Comparison of ENCODE assay signal across 8 cellular contexts in genomic region chr11:63537293-63538101, GRCh38. TPM values are rescaled to one million over a fixed set of nuclear protein-coding genes. Genes with fewer than 3 reads are reported as not detected.
DNase-seq lines count a peak whose midpoint lies in the region; ATAC-seq, FAIRE-seq and TF ChIP-seq lines count a peak whose summit lies in the region.

No MANE protein-coding gene starts in this region.

- CTCF ChIA-PET in RWPE1 (lab: Yijun Ruan, JAX), result interaction anchor here (0.6 kb wide), 1 partner anchor 32 kb away, joined by 4 read pairs; no protein-coding TSS in a partner anchor
- CTCF ChIA-PET in H1 (lab: Charles Lee; ENCODE audit: partially characterized antibody), result interaction anchor here (0.6 to 3.8 kb wide), 8 partner anchors 19 to 243 kb away, joined by 3 to 20 read pairs (median 4); no protein-coding TSS in a partner anchor

- H3K4me2 ChIP-seq in H1 (ENCODE audit: insufficient read depth in 1 of 2, low read depth in 2 of 2, low read length in 2 of 2), result no peak overlapping the region

- H3K27ac ChIP-seq in RWPE1 (peak overlapping the region; percentile 65), H1 (ENCODE audit: low read depth, low read length) (no peak overlapping the region), aorta (ENCODE audit: low read depth in 1 of 2, low read length in 2 of 2) (peak overlapping the region; percentile 45 to 84)

- H4K5ac ChIP-seq in H1 (ENCODE audit: insufficient read length, low read depth, low read length), result no peak overlapping the region

- H3K18ac ChIP-seq in H1 (ENCODE audit: extremely low read depth, low read length), result peak overlapping the region; percentile 62

- WGBS in H1 (ENCODE audit: extremely low coverage in 1 of 2, insufficient coverage in 1 of 2, insufficient read length in 1 of 2, insufficient replicate concordance in 2 of 2, low coverage in 1 of 2, low lambda C conversion rate in 2 of 2, missing lambda C conversion rate in 1 of 2), 2 experiments, result 95% methylated on average over 8 of the region's 8 CpGs; no CpG with 5 or more reads in 1 of the 2 experiments
- WGBS in aorta, 2 donors, result 18 to 23% methylated on average over 7 to 8 of the region's 8 CpGs

- H3K9me3 ChIP-seq in H1 (ENCODE audit: insufficient read depth in 2 of 2, low read depth in 1 of 2, low read length in 1 of 2) (no peaks in the 10 kb centered on the region; a peak in 1 of 4 replicates), aorta (ENCODE audit: control insufficient read depth, low read length) (no peaks in the 10 kb centered on the region)

- TF ChIP-seq POLR2A in H1 (IDR thresholded peaks at IDR 0.05; ENCODE audit: control extremely low read depth in 1 of 2, low read depth in 2 of 2, low read length in 2 of 2) (no peak), H54 (IDR thresholded peaks at IDR 0.05; ENCODE audit: low read depth, low read length) (no peak)

- peak overlapping the region; percentile 62; the same call in 1 of the 2 replicates for H2BK12ac ChIP-seq in H1 (ENCODE audit: low read depth, low read length)

- no peaks in the 10 kb centered on the region for H3K79me1 ChIP-seq in H1 (ENCODE audit: low read depth, low read length)

- no peak overlapping the region for H2AFZ ChIP-seq in H1 (ENCODE audit: low read length)

- H3K9ac ChIP-seq in H1 (replicated peaks in 1 of 4; ENCODE audit: extremely low read depth in 1 of 4, low read depth in 3 of 4, low read length in 3 of 4), result no peak overlapping the region

- no peaks in the 10 kb centered on the region for H4K20me1 ChIP-seq in H1 (replicated peaks in 1 of 2; ENCODE audit: control insufficient read depth in 1 of 2, insufficient read depth in 2 of 2, low read length in 2 of 2)

- peak overlapping the region; percentile 28; the same call in 1 of the 2 replicates for H2BK20ac ChIP-seq in H1 (ENCODE audit: low read length)

- H3K27me3 ChIP-seq in H1 (replicated peaks in 1 of 4; ENCODE audit: control insufficient read depth in 3 of 4, extremely low read depth in 1 of 4, insufficient read depth in 3 of 4, low read length in 3 of 4) (no peaks in the 10 kb centered on the region), aorta (ENCODE audit: control insufficient read depth in 1 of 2, insufficient read depth in 2 of 2, low read length in 1 of 2) (no peaks in the 10 kb centered on the region)

- peak overlapping the region; percentile 4; the same call in 1 of the 2 replicates for H4K8ac ChIP-seq in H1 (ENCODE audit: extremely low read depth, insufficient read depth, low read length)

- TF ChIP-seq EP300 in H1 (IDR thresholded peaks at IDR 0.05; ENCODE audit: borderline replicate concordance in 1 of 2, low read depth in 2 of 2, low read length in 2 of 2), result no peak

- no peak for TF ChIP-seq RAD21 in H1 (IDR thresholded peaks at IDR 0.05 in 1 of 2, conservative IDR thresholded peaks at IDR 0.05 in 1 of 2; ENCODE audit: low read depth in 2 of 2, low read length in 2 of 2)

- H2AK5ac ChIP-seq in H1 (ENCODE audit: low read depth, low read length), result no peak overlapping the region; the same call in 1 of the 2 replicates

- no peaks in the 10 kb centered on the region for H3K23me2 ChIP-seq in H1 (ENCODE audit: low read depth, low read length)

- intact Hi-C loops in aorta (cut with DNase I), result loop anchor here in 1 of 2 donors (5.0 kb wide), 3 partner anchors 35 to 75 kb away; partner anchors contain the start of genes PLAAT3 and PLAAT5

- ATAC-seq in aorta (ENCODE audit: low FRiP score) (peak; percentile 90), HG02870 (IDR thresholded peaks at IDR 0.05; ENCODE audit: unreplicated experiment) (no peak)

- H2BK15ac ChIP-seq in H1 (ENCODE audit: low read length), result no peak overlapping the region

- H3K14ac ChIP-seq in H1 (ENCODE audit: insufficient read length), result no peak overlapping the region

- DNase-seq in RWPE1 (ENCODE audit: low spot score), result no peak
- no peak for DNase-seq in H1 (ENCODE audit: low read depth in 1 of 2, low spot score in 2 of 2)
- peak; percentile 88 for DNase-seq in myocyte (ENCODE audit: low read depth)
- DNase-seq in aorta, result peak in 1 of 2 donors; percentile 87
- DNase-seq in H54 (ENCODE audit: insufficient read length, low spot score), result no peak
- no peak for DNase-seq in GM19238 (ENCODE audit: insufficient read length, low spot score)

- peak overlapping the region; percentile 57; the same call in 1 of the 2 replicates for H3K4me3 ChIP-seq in GM08714 (ENCODE audit: low read length)
- no peak overlapping the region for H3K4me3 ChIP-seq in H1 (ENCODE audit: extremely low read depth in 1 of 4, insufficient read depth in 2 of 4, low read depth in 3 of 4, low read length in 4 of 4)
- peak overlapping the region; percentile 36 to 55 for H3K4me3 ChIP-seq in aorta (ENCODE audit: low read length in 2 of 2)

- no peak for TF ChIP-seq CTCF in RWPE1 (conservative IDR thresholded peaks at IDR 0.05; ENCODE audit: low read depth)
- TF ChIP-seq CTCF in H1 (IDR thresholded peaks at IDR 0.05; ENCODE audit: control extremely low read depth in 1 of 3, insufficient read depth in 1 of 3, low read depth in 1 of 3, low read length in 3 of 3), result no peak

- peak overlapping the region; percentile 28; the same call in 1 of the 2 replicates for H2BK5ac ChIP-seq in H1 (ENCODE audit: low read depth, low read length)

- no peak for FAIRE-seq in H1 (lab: Jason Lieb, UNC)
- FAIRE-seq in H54 (lab: Jason Lieb, UNC), result no peak

- POLR2A ChIA-PET in RWPE1 (lab: Yijun Ruan, JAX; ENCODE audit: low non-redundant PET), result no interaction called here
- POLR2A ChIA-PET in H1 (lab: Charles Lee; ENCODE audit: partially characterized antibody), result interaction anchor here (0.9 to 2.7 kb wide), 4 partner anchors 8 to 30 kb away, joined by 3 to 11 read pairs (median 4); no protein-coding TSS in a partner anchor

- no peaks in the 10 kb centered on the region for H3K36me3 ChIP-seq in H1 (ENCODE audit: control insufficient read depth in 2 of 4, insufficient read depth in 4 of 4, low read length in 3 of 4)
- H3K36me3 ChIP-seq in aorta (ENCODE audit: control insufficient read depth in 1 of 2, insufficient read depth in 2 of 2, low read length in 1 of 2), result no peaks in the 10 kb centered on the region

- H3K4ac ChIP-seq in H1 (replicated peaks; ENCODE audit: insufficient read length, low read depth, low read length), result no peak overlapping the region

- H3K4me1 ChIP-seq in H1 (replicated peaks in 1 of 4; ENCODE audit: control insufficient read depth in 3 of 4, insufficient read depth in 4 of 4, low read length in 3 of 4) (peaks cover 4 to 11% (median 9%) of the 10 kb centered on the region in 4 experiments; a peak in 6 of 7 replicates), aorta (ENCODE audit: control insufficient read depth in 1 of 2, insufficient read depth in 2 of 2, low read length in 2 of 2) (no peaks in the 10 kb centered on the region)

- no peak overlapping the region for H3K56ac ChIP-seq in H1 (replicated peaks; ENCODE audit: insufficient read length, low read depth, low read length)

- H4K91ac ChIP-seq in H1 (replicated peaks; ENCODE audit: insufficient read length, low read length), result no peak overlapping the region

- H3K79me2 ChIP-seq in H1 (ENCODE audit: control insufficient read depth in 1 of 2, insufficient read depth in 2 of 2, low read length in 2 of 2), result no peaks in the 10 kb centered on the region

- no peak overlapping the region for H2BK120ac ChIP-seq in H1 (replicated peaks; ENCODE audit: low read depth, low read length)

- H3K23ac ChIP-seq in H1 (ENCODE audit: insufficient read length), result no peak overlapping the region

RNA-seq across cellular contexts. Expression of gene PLAAT4, which starts 0.9 kb away (rescaled TPM):
- total RNA-seq in H1 (2021; fragmentation: NEBNext Ultra II Directional; extraction: Animal tissue kit (Norgen Biotek cat#: 25700)), result 2.6 and 2.8 TPM in 2 replicates
- polyA plus RNA-seq in H1 (2011; rRNA removed) (3.9 and 4.1 TPM in 2 replicates), aorta (10 to 100 TPM; 33.1 to 54.3 TPM)
- 5.8 TPM for polyA plus RNA-seq in H1 (2011; cell fraction: cytosol; rRNA removed)
- polyA plus RNA-seq in H1 (2011; cell fraction: nucleus; rRNA removed), result 5.1 TPM
- polyA plus RNA-seq in H1 (2012, experiment 1 of 2), result 2.6 to 3.9 TPM (median 3.2 TPM) in 4 replicates
- polyA plus RNA-seq in H1 (2012, experiment 2 of 2), result 1.5 TPM
- 1.1 TPM for polyA plus RNA-seq in H1 (2013, experiment 1 of 2)
- 1.7 TPM for polyA plus RNA-seq in H1 (2013, experiment 2 of 2)
- polyA minus RNA-seq in H1 (2011; rRNA and poly(A)+ RNA removed), result 1.00 and 1.6 TPM in 2 replicates
- 2.1 TPM for polyA minus RNA-seq in H1 (2011; cell fraction: cytosol; rRNA and poly(A)+ RNA removed)
- polyA minus RNA-seq in H1 (2011; cell fraction: nucleus; rRNA and poly(A)+ RNA removed), result 2.8 TPM
- total RNA-seq in myocyte (15.8 and 20.4 TPM in 2 replicates), aorta (10 to 100 TPM; 12.4 to 39.8 TPM)
- 29.2 TPM for polyA plus RNA-seq in myocyte (2012)

RNA-seq across cellular contexts. Expression of gene PLAAT2, which starts 25.7 kb away (rescaled TPM):
- 0.61 TPM in 1 of 2 replicates, not detected in the other for total RNA-seq in H1 (2021; fragmentation: NEBNext Ultra II Directional; extraction: Animal tissue kit (Norgen Biotek cat#: 25700))
- polyA plus RNA-seq in H1 (2011; rRNA removed), result 0.39 and 0.42 TPM in 2 replicates
- 0.36 TPM for polyA plus RNA-seq in H1 (2011; cell fraction: cytosol; rRNA removed)
- 0.64 TPM for polyA plus RNA-seq in H1 (2011; cell fraction: nucleus; rRNA removed)
- 0.28 to 0.50 TPM in 2 of 4 replicates, not detected in the others for polyA plus RNA-seq in H1 (2012, experiment 1 of 2)
- not detected for polyA plus RNA-seq in H1 (2012, experiment 2 of 2)
- 0.10 TPM for polyA plus RNA-seq in H1 (2013, experiment 1 of 2)
- 0.26 TPM for polyA plus RNA-seq in H1 (2013, experiment 2 of 2)
- polyA minus RNA-seq in H1 (2011; rRNA and poly(A)+ RNA removed), result not detected in 2 replicates
- polyA minus RNA-seq in H1 (2011; cell fraction: cytosol; rRNA and poly(A)+ RNA removed), result not detected
- not detected for polyA minus RNA-seq in H1 (2011; cell fraction: nucleus; rRNA and poly(A)+ RNA removed)
- 0.52 and 2.3 TPM in 2 replicates for total RNA-seq in myocyte
- 1.8 TPM for polyA plus RNA-seq in myocyte (2012)
- total RNA-seq in aorta, result not detected
- polyA plus RNA-seq in aorta, result 10 to 100 TPM in 1 of 2 donors, under 1 TPM in 1; 0.82 to 30.3 TPM

RNA-seq across cellular contexts. Expression of gene LGALS12, which starts 31.6 kb away (rescaled TPM):
- 1.3 and 1.6 TPM in 2 replicates for total RNA-seq in H1 (2021; fragmentation: NEBNext Ultra II Directional; extraction: Animal tissue kit (Norgen Biotek cat#: 25700))
- polyA plus RNA-seq in H1 (2011; rRNA removed) (2.9 and 3.2 TPM in 2 replicates), aorta (not detected)
- 2.7 TPM for polyA plus RNA-seq in H1 (2011; cell fraction: cytosol; rRNA removed)
- polyA plus RNA-seq in H1 (2011; cell fraction: nucleus; rRNA removed), result 3.4 TPM
- polyA plus RNA-seq in H1 (2012, experiment 1 of 2), result 1.1 to 1.9 TPM (median 1.6 TPM) in 4 replicates
- polyA plus RNA-seq in H1 (2012, experiment 2 of 2), result 1.1 TPM
- polyA plus RNA-seq in H1 (2013, experiment 1 of 2), result 0.83 TPM
- polyA plus RNA-seq in H1 (2013, experiment 2 of 2), result 0.90 TPM
- polyA minus RNA-seq in H1 (2011; rRNA and poly(A)+ RNA removed), result 3.0 and 3.5 TPM in 2 replicates
- not detected for polyA minus RNA-seq in H1 (2011; cell fraction: cytosol; rRNA and poly(A)+ RNA removed)
- 1.7 TPM for polyA minus RNA-seq in H1 (2011; cell fraction: nucleus; rRNA and poly(A)+ RNA removed)
- total RNA-seq in myocyte (0.08 and 0.16 TPM in 2 replicates), aorta (1 to 10 TPM in 1 of 2 donors, under 1 TPM in 1; 0.84 to 1.2 TPM)
- polyA plus RNA-seq in myocyte (2012), result 0.06 TPM

RNA-seq across cellular contexts. Expression of gene PLAAT5, which starts 46.5 kb away (rescaled TPM):
- total RNA-seq in H1 (2021; fragmentation: NEBNext Ultra II Directional; extraction: Animal tissue kit (Norgen Biotek cat#: 25700)), result 12.8 and 16.0 TPM in 2 replicates
- polyA plus RNA-seq in H1 (2011; rRNA removed), result 11.4 and 18.7 TPM in 2 replicates
- 22.1 TPM for polyA plus RNA-seq in H1 (2011; cell fraction: cytosol; rRNA removed)
- 11.7 TPM for polyA plus RNA-seq in H1 (2011; cell fraction: nucleus; rRNA removed)
- polyA plus RNA-seq in H1 (2012, experiment 1 of 2), result 12.8 to 17.8 TPM (median 16.1 TPM) in 4 replicates
- polyA plus RNA-seq in H1 (2012, experiment 2 of 2), result 4.1 TPM
- polyA plus RNA-seq in H1 (2013, experiment 1 of 2), result 5.2 TPM
- polyA plus RNA-seq in H1 (2013, experiment 2 of 2), result 5.3 TPM
- polyA minus RNA-seq in H1 (2011; rRNA and poly(A)+ RNA removed), result 37.8 and 40.3 TPM in 2 replicates
- 8.9 TPM for polyA minus RNA-seq in H1 (2011; cell fraction: cytosol; rRNA and poly(A)+ RNA removed)
- 14.6 TPM for polyA minus RNA-seq in H1 (2011; cell fraction: nucleus; rRNA and poly(A)+ RNA removed)
- 0.52 and 2.8 TPM in 2 replicates for total RNA-seq in myocyte
- 0.33 TPM for polyA plus RNA-seq in myocyte (2012)
- 1 to 10 TPM in 1 of 2 donors, under 1 TPM in 1; 0.88 to 1.6 TPM for total RNA-seq in aorta
- under 1 TPM in 1 of 2 donors, not detected in 1; 0.38 TPM for polyA plus RNA-seq in aorta

Comparison
In these comparisons a context has a peak if more than half of its experiments do, and no peak if none do; other contexts are left out.
1. H3K4me3 ChIP-seq: peak in GM08714 (single experiment) and aorta (2 of 2); none in H1 (0 of 4).